8 cellular contexts compared by ENCODE assay signal in genomic region chr1:13730751-13731482, GRCh38. TPM values are rescaled to one million over a fixed set of nuclear protein-coding genes. Genes with fewer than 3 reads are reported as not detected.
DNase-seq lines count a peak whose midpoint lies in the region; ATAC-seq and TF ChIP-seq lines count a peak whose summit lies in the region.

No MANE protein-coding gene starts in this region.

- peaks cover 3% of the 10 kb centered on the region for H3K79me2 ChIP-seq in osteoblast (ENCODE audit: insufficient read depth, low read length)

- intact Hi-C loops in left lung (cut with DNase I) = no loop called here

- H3K9me3 ChIP-seq in left lung = no peaks in the 10 kb centered on the region
- H3K9me3 ChIP-seq in osteoblast (ENCODE audit: low read depth, low read length) = no peaks in the 10 kb centered on the region
- H3K9me3 ChIP-seq in SJCRH30 (replicated peaks) = no peaks in the 10 kb centered on the region

- in situ Hi-C loops in GM13977 (cut with MboI; ENCODE audit: low pct_unique_long_range_greater_than_20kb, low sequenced_read_pairs, unreplicated experiment) = no loop called here

- H3K4me3 ChIP-seq in left lung (peak overlapping the region in 1 of 2 donors; percentile 10), osteoblast (ENCODE audit: insufficient read depth, low read length) (no peak overlapping the region), SJCRH30 (no peak overlapping the region)

- DNase-seq in GM13977 (ENCODE audit: low spot score) (peak; percentile 76), HEK293T (ENCODE audit: extremely low spot score) (no peak), NCI-H2196 treated with DMSO at 0.1 percent for 48 hours (lab: John Stamatoyannopoulos, UW; ENCODE audit: unreplicated experiment) (peak; percentile 21), activated T-helper 1 cell treated with Interleukin-2 at 50 U/mL for 16 hours (ENCODE audit: low read depth) (peak; percentile 70), left lung (peak; percentile 64 to 78), osteoblast (ENCODE audit: insufficient read length, low spot score, missing footprints) (no peak), SJCRH30 (no peak)
- DNase-seq in stimulated activated CD8-positive, alpha-beta memory T cell treated with anti-CD3 and anti-CD28 coated beads, Interleukin-4, amount 100 ng/mL, for 24 hours (ENCODE audit: low read depth) = peak; percentile 70

- no peak overlapping the region for H2AFZ ChIP-seq in osteoblast (ENCODE audit: low read length)

- CTCF ChIA-PET in HEK293T (lab: Yijun Ruan, JAX) = no interaction called here

- POLR2A ChIA-PET in HEK293T (lab: Yijun Ruan, JAX) = interaction anchor here (1.3 kb wide), 1 partner anchor 18 kb away, joined by 4 read pairs; no protein-coding TSS in a partner anchor

- no peak for TF ChIP-seq CTCF in GM13977 (IDR thresholded peaks at IDR 0.05; ENCODE audit: extremely low read depth, insufficient read depth, missing control alignments)
- TF ChIP-seq CTCF in left lung (IDR thresholded peaks at IDR 0.05) = no peak
- TF ChIP-seq CTCF in osteoblast (IDR thresholded peaks at IDR 0.05; ENCODE audit: extremely low read depth, low read depth, low read length) = no peak

- H3K4me2 ChIP-seq in osteoblast (ENCODE audit: insufficient read depth, low read length) = no peak overlapping the region

- peaks cover 0 to 32% of the 10 kb centered on the region in 2 donors for H3K4me1 ChIP-seq in left lung
- H3K4me1 ChIP-seq in osteoblast (ENCODE audit: insufficient read depth, low read length) = peaks cover 13% of the 10 kb centered on the region
- H3K4me1 ChIP-seq in SJCRH30 = no peaks in the 10 kb centered on the region

- H3K36me3 ChIP-seq in left lung (peaks cover 0 to 5% of the 10 kb centered on the region in 2 donors), osteoblast (ENCODE audit: insufficient read depth, low read length) (no peaks in the 10 kb centered on the region), SJCRH30 (no peaks in the 10 kb centered on the region)

- H3K27me3 ChIP-seq in left lung (no peaks in the 10 kb centered on the region), osteoblast (ENCODE audit: insufficient read depth, low read length) (no peaks in the 10 kb centered on the region), SJCRH30 (peaks cover 5% of the 10 kb centered on the region; the same call in 1 of the 2 replicates)

- H4K20me1 ChIP-seq in osteoblast (ENCODE audit: insufficient read depth, low read length) = no peaks in the 10 kb centered on the region

- peak; percentile 64 for ATAC-seq in left lung

- peak overlapping the region in 1 of 2 donors; percentile 69 for H3K27ac ChIP-seq in left lung
- no peak overlapping the region for H3K27ac ChIP-seq in osteoblast (ENCODE audit: low read depth, low read length)
- no peak overlapping the region for H3K27ac ChIP-seq in SJCRH30

TF ChIP-seq in HEK293T, 16 proteins besides CTCF, POLR2A, EP300 and RAD21:
- TF ChIP-seq L3MBTL2 (conservative IDR thresholded peaks at IDR 0.05) (0 out of 2 replicates have a peak, but pooled peaks have one; percentile 20), BHLHE40 (IDR thresholded peaks at IDR 0.05; ENCODE audit: borderline replicate concordance) (no peak)

RNA-seq across cellular contexts. Expression of gene PRDM2, which starts 30.9 kb away (rescaled TPM):
- 10 to 100 TPM; 39.6 to 42.7 TPM for total RNA-seq in left lung
- total RNA-seq in osteoblast = 12.7 and 17.4 TPM in 2 replicates
- 25.2 and 28.4 TPM in 2 replicates for total RNA-seq in SJCRH30 (2014; rRNA removed; shearing (Covaris generic))

Comparison
In these comparisons a context has a peak if more than half of its experiments do, and no peak if none do; other contexts are left out.
1. DNase-seq: peak in GM13977 (single experiment), NCI-H2196 treated with DMSO at 0.1 percent for 48 hours (single experiment), activated T-helper 1 cell treated with Interleukin-2 at 50 U/mL for 16 hours (single experiment), left lung (2 of 2) and stimulated activated CD8-positive, alpha-beta memory T cell treated with anti-CD3 and anti-CD28 coated beads, Interleukin-4, amount 100 ng/mL, for 24 hours (single experiment); none in HEK293T (single experiment), osteoblast (single experiment) and SJCRH30 (0 of 2).